26 cellular contexts compared by ENCODE assay signal in the genomic region with DNA sequence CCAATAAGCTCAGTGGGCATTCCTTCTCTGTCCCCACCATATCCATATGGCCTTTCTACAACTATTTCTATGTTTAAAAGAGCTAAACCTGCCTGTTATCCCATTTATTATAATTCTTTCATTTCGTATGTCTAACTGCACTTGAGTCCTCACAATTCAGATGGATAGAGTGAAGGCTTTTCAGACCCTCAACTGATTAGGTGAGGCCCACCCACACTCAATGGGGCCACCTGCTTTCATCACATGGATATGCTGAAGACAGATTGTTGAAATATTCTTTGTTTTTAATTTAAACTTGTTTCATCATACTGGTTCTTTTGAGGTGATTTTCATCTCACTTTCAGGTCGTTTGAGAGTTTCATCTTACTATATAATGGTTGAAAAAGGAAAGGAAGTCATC.
"Had no signal": no experiment of that assay in that cellular context is flagged by ENCODE, and none has a peak within 500 bp of the region (broad histone marks: within the 10 kb centered on the region; RNA-seq: fewer than 3 reads in every experiment).

No MANE protein-coding gene starts in this region.

- DNase-seq: colonic mucosa; cortex of kidney; effector CD8-positive, alpha-beta T cell; effector memory CD8-positive, alpha-beta T cell; erythroblast; esophagus squamous epithelium; foreskin fibroblast; foreskin melanocyte; gastrocnemius medialis; glutamatergic neuron; head of caudate nucleus; heart right ventricle; hippocampal formation; left cardiac atrium; left lung; left ventricle myocardium superior; lower lobe of right lung; mesenchymal stem cell; mucosa of descending colon had no signal

- H3K9me3 ChIP-seq: colonic mucosa, esophagus squamous epithelium, gastrocnemius medialis, mucosa of descending colon had no signal

- FAIRE-seq: endometrium, islet of Langerhans, keratinocyte had no signal

- H3K27me3 ChIP-seq: colonic mucosa, gastrocnemius medialis had no signal

- H3K4me1 ChIP-seq: colonic mucosa, gastrocnemius medialis, lower lobe of right lung had no signal

- H3K4me3 ChIP-seq: colonic mucosa, esophagus squamous epithelium, gastrocnemius medialis, heart right ventricle, left lung, lower lobe of right lung, mucosa of descending colon had no signal

- H3K4me3 Mint-ChIP-seq: dendritic cell treated with granulocyte-macrophage colony-stimulating factor and Interleukin-4, amounts not matched to agents 40 ng/mL and 50 ng/mL, for 4 days; effector memory CD8-positive, alpha-beta T cell; endodermal cell; mesothelial cell of epicardium had no signal

- H3K9me3 Mint-ChIP-seq: effector memory CD8-positive, alpha-beta T cell had no signal

- H3K27ac Mint-ChIP-seq: dendritic cell treated with granulocyte-macrophage colony-stimulating factor and Interleukin-4, amounts not matched to agents 40 ng/mL and 50 ng/mL, for 4 days; effector memory CD8-positive, alpha-beta T cell; endodermal cell; mesothelial cell of epicardium had no signal

- H3K36me3 ChIP-seq: colonic mucosa, esophagus squamous epithelium, gastrocnemius medialis, heart right ventricle, left lung, lower lobe of right lung had no signal

- H3K27ac ChIP-seq: colonic mucosa, epithelial cell of prostate, gastrocnemius medialis, heart right ventricle, left lung, lower lobe of right lung had no signal
